ENCODE assay signal across 35 cellular contexts in the genomic region with DNA sequence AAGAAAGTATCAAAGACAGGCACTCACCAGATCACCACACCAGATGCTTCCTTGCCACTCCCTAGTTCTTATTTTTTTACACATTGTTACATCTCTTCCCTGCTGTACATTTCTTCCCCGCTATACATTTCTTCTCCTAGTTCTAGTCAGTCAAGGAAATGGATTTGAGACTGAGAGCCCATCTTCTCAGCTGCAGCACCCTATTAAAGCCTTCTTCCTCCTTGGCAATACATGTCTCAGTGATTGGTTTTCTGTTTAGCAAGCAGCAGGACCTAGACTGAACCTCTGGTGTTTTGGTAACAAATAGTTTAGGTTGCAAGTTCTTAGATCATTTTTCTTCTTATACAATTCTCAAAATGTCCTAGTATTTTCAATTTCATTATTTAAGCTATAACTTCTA. TPM values are rescaled to one million over a fixed set of nuclear protein-coding genes. Genes with fewer than 3 reads are reported as not detected.
DNase-seq lines count a peak whose midpoint lies in the region; ATAC-seq, FAIRE-seq and TF ChIP-seq lines count a peak whose summit lies in the region.
"Had no signal": no experiment of that assay in that cellular context is flagged by ENCODE, and none has a peak within 500 bp of the region (broad histone marks: within the 10 kb centered on the region; RNA-seq: fewer than 3 reads in every experiment).

No MANE protein-coding gene starts in this region.

- no peaks in the 10 kb centered on the region for H3K4me1 Mint-ChIP-seq in GM23338
- no peaks in the 10 kb centered on the region for H3K4me1 Mint-ChIP-seq in immature natural killer cell
- H3K4me1 Mint-ChIP-seq: B cell; CD14-positive monocyte; CD4-positive, alpha-beta memory T cell; CD4-positive, CD25-positive, alpha-beta regulatory T cell; CD8-positive, alpha-beta memory T cell had no signal

- 0% methylated on average over 1 of the region's 1 CpG for WGBS in HepG2 (ENCODE audit: low lambda C conversion rate)
- 86% methylated on average over 1 of the region's 1 CpG for WGBS in right lobe of liver (ENCODE audit: insufficient coverage, low coverage, low lambda C conversion rate, missing lambda C conversion rate)
- WGBS in K562 (ENCODE audit: insufficient coverage, low coverage, missing lambda C conversion rate): 6% methylated on average over 1 of the region's 1 CpG

- H3K4me1 ChIP-seq in HepG2 (ENCODE audit: insufficient read depth, low read length): no peaks in the 10 kb centered on the region
- peaks cover 0 to 6% (median 0%) of the 10 kb centered on the region in 4 donors for H3K4me1 ChIP-seq in right lobe of liver
- no peaks in the 10 kb centered on the region for H3K4me1 ChIP-seq in GM23338 (ENCODE audit: insufficient read depth)
- H3K4me1 ChIP-seq in K562 (replicated peaks in 1 of 2; ENCODE audit: control insufficient read depth in 2 of 2, insufficient read depth in 2 of 2, low read length in 2 of 2): no peaks in the 10 kb centered on the region
- H3K4me1 ChIP-seq: A549; BE2C; BLaER1; BLaER1 treated with 17β-estradiol and CSF1 and Interleukin-3, amounts not matched to agents 10 nM and 100 nM; Caco-2 had no signal

- no peak for ATAC-seq in HepG2
- ATAC-seq in right lobe of liver: no peak
- ATAC-seq in GM23338: no peak
- no peak for ATAC-seq in K562
- ATAC-seq: A549; CD8-positive, alpha-beta T cell had no signal

- H3K36me3 ChIP-seq in HepG2 (replicated peaks in 1 of 2; ENCODE audit: control insufficient read depth in 1 of 2, insufficient read depth in 2 of 2, low read length in 2 of 2) (no peaks in the 10 kb centered on the region), right lobe of liver (no peaks in the 10 kb centered on the region), GM23338 (ENCODE audit: insufficient read depth) (no peaks in the 10 kb centered on the region), K562 (ENCODE audit: control insufficient read depth, insufficient read depth, low read length) (no peaks in the 10 kb centered on the region)
- H3K36me3 ChIP-seq: BE2C; BLaER1; BLaER1 treated with 17β-estradiol and CSF1 and Interleukin-3, amounts not matched to agents 10 nM and 100 nM had no signal

- FAIRE-seq in HepG2 (lab: Jason Lieb, UNC) (no peak), K562 (lab: Jason Lieb, UNC) (no peak)
- FAIRE-seq: A204.1, A549, D721Med had no signal

- H3K9me1 ChIP-seq in K562 (ENCODE audit: control insufficient read depth, insufficient read depth, low read length): no peaks in the 10 kb centered on the region

- no peaks in the 10 kb centered on the region for H3K9me2 ChIP-seq in GM23338 (ENCODE audit: insufficient read depth)

- H4K20me1 ChIP-seq in HepG2 (ENCODE audit: insufficient read depth, low read length) (no peaks in the 10 kb centered on the region), GM23338 (replicated peaks; ENCODE audit: insufficient read depth) (no peaks in the 10 kb centered on the region), K562 (replicated peaks; ENCODE audit: control insufficient read depth, insufficient read depth, low read length) (no peaks in the 10 kb centered on the region)
- H4K20me1 ChIP-seq: BLaER1; BLaER1 treated with 17β-estradiol and CSF1 and Interleukin-3, amounts not matched to agents 10 nM and 100 nM had no signal

- H3K9me3 Mint-ChIP-seq in GM23338: peaks cover 6% of the 10 kb centered on the region
- H3K9me3 Mint-ChIP-seq in immature natural killer cell: no peaks in the 10 kb centered on the region

- H3K36me3 Mint-ChIP-seq in GM23338 (ENCODE audit: low read depth) (no peaks in the 10 kb centered on the region), immature natural killer cell (no peaks in the 10 kb centered on the region)
- H3K36me3 Mint-ChIP-seq: CD14-positive monocyte; CD4-positive, alpha-beta memory T cell; CD4-positive, CD25-positive, alpha-beta regulatory T cell; CD8-positive, alpha-beta memory T cell; CD8-positive, alpha-beta T cell had no signal

- H3K9me3 ChIP-seq in HepG2 (ENCODE audit: low read length) (no peaks in the 10 kb centered on the region), right lobe of liver (no peaks in the 10 kb centered on the region), K562 (replicated peaks; ENCODE audit: control insufficient read depth, insufficient read depth, low read depth, low read length) (no peaks in the 10 kb centered on the region)
- H3K9me3 ChIP-seq: A549, BE2C had no signal

- TF ChIP-seq POLR2A in HepG2 (IDR thresholded peaks at IDR 0.05; ENCODE audit: insufficient read depth in 1 of 2, low read depth in 2 of 2, low read length in 2 of 2) (no peak), right lobe of liver (IDR thresholded peaks at IDR 0.05) (no peak), K562 (conservative IDR thresholded peaks at IDR 0.05) (no peak)

- H3K79me2 ChIP-seq in HepG2 (ENCODE audit: insufficient read depth, low read length) (no peaks in the 10 kb centered on the region), GM23338 (replicated peaks; ENCODE audit: insufficient read depth) (no peaks in the 10 kb centered on the region), K562 (ENCODE audit: control insufficient read depth, insufficient read depth, low read length) (no peaks in the 10 kb centered on the region)

- H3K27ac Mint-ChIP-seq in GM23338: no peak overlapping the region
- no peak overlapping the region for H3K27ac Mint-ChIP-seq in immature natural killer cell
- H3K27ac Mint-ChIP-seq: B cell; CD14-positive monocyte; CD4-positive, alpha-beta memory T cell; CD4-positive, alpha-beta T cell; CD4-positive, CD25-positive, alpha-beta regulatory T cell; CD8-positive, alpha-beta memory T cell; CD8-positive, alpha-beta T cell had no signal

- H3K4me3 Mint-ChIP-seq in GM23338 (no peak overlapping the region), immature natural killer cell (no peak overlapping the region)
- H3K4me3 Mint-ChIP-seq: B cell; CD14-positive monocyte; CD4-positive, alpha-beta memory T cell; CD4-positive, alpha-beta T cell; CD4-positive, CD25-positive, alpha-beta regulatory T cell; CD8-positive, alpha-beta memory T cell; CD8-positive, alpha-beta T cell had no signal

- no peak overlapping the region for H3K4me3 ChIP-seq in HepG2 (replicated peaks in 1 of 3; ENCODE audit: insufficient read depth in 1 of 3, low read depth in 2 of 3, low read length in 3 of 3)
- H3K4me3 ChIP-seq in right lobe of liver: no peak overlapping the region
- no peak overlapping the region for H3K4me3 ChIP-seq in GM23338
- no peak overlapping the region for H3K4me3 ChIP-seq in K562
- H3K4me3 ChIP-seq: A549; BLaER1; BLaER1 treated with 17β-estradiol and CSF1 and Interleukin-3, amounts not matched to agents 10 nM and 100 nM had no signal

- H3K27me3 Mint-ChIP-seq in GM23338 (ENCODE audit: insufficient read depth, low read depth, poor library complexity) (no peaks in the 10 kb centered on the region), immature natural killer cell (ENCODE audit: low read depth in 3 of 3) (peaks cover 0 to 4% (median 0%) of the 10 kb centered on the region in 3 donors)

- H3K4me2 ChIP-seq in HepG2 (ENCODE audit: low read depth, low read length) (no peak overlapping the region), GM23338 (no peak overlapping the region), K562 (ENCODE audit: insufficient read depth, low read length) (no peak overlapping the region)
- H3K4me2 ChIP-seq: A549; BLaER1; BLaER1 treated with 17β-estradiol and CSF1 and Interleukin-3, amounts not matched to agents 10 nM and 100 nM had no signal

- H3F3A ChIP-seq in GM23338 (replicated peaks; ENCODE audit: low read depth): no peaks in the 10 kb centered on the region

- in situ Hi-C loops in HepG2 (cut with HindIII; ENCODE audit: extremely low pct_ligation_motif_present, low pct_unique_long_range_greater_than_20kb) (loop anchor here (25.0 kb wide), 1 partner anchor 582 kb away; a partner anchor contains a TSS), K562 (cut with MboI) (no loop called here)

- intact Hi-C loops in HepG2 (cut with micrococcal nuclease; ENCODE audit: unreplicated experiment) (no loop called here), right lobe of liver (cut with DNase I) (no loop called here), K562 (cut with micrococcal nuclease) (no loop called here)

- POLR2A ChIA-PET in HepG2 (lab: Yijun Ruan, JAX) (no interaction called here), K562 (lab: Yijun Ruan, JAX) (interaction anchor here (0.6 kb wide), 2 partner anchors 156 to 762 kb away, joined by 3 read pairs; no protein-coding TSS in a partner anchor)

- no peak for TF ChIP-seq RAD21 in HepG2 (CRISPR knock-in tag; IDR thresholded peaks at IDR 0.05)
- TF ChIP-seq RAD21 in K562 (CRISPR knock-in tag; conservative IDR thresholded peaks at IDR 0.05 in 1 of 2, IDR thresholded peaks at IDR 0.05 in 1 of 2): no peak

- H3K27me3 ChIP-seq in HepG2 (ENCODE audit: control insufficient read depth in 1 of 2, insufficient read depth in 2 of 2, low read length in 2 of 2): no peaks in the 10 kb centered on the region; a peak in 1 of 5 replicates
- H3K27me3 ChIP-seq in right lobe of liver: no peaks in the 10 kb centered on the region
- H3K27me3 ChIP-seq in GM23338 (ENCODE audit: insufficient read depth): no peaks in the 10 kb centered on the region
- no peaks in the 10 kb centered on the region; a peak in 1 of 5 replicates for H3K27me3 ChIP-seq in K562 (ENCODE audit: control insufficient read depth in 2 of 2, insufficient read depth in 2 of 2, low read length in 2 of 2)
- H3K27me3 ChIP-seq: BE2C; BLaER1; BLaER1 treated with 17β-estradiol and CSF1 and Interleukin-3, amounts not matched to agents 10 nM and 100 nM had no signal

- H3K9ac ChIP-seq in HepG2 (ENCODE audit: insufficient read depth, low read depth, low read length) (no peak overlapping the region), K562 (ENCODE audit: insufficient read depth in 1 of 2, low read depth in 2 of 2, low read length in 2 of 2) (no peak overlapping the region)
- H3K9ac ChIP-seq: BLaER1; BLaER1 treated with 17β-estradiol and CSF1 and Interleukin-3, amounts not matched to agents 10 nM and 100 nM had no signal

- BruUV-seq in HepG2 (replicated peaks; lab: Mats Ljungman, UMichigan): no TSS peak
- no TSS peak for BruUV-seq in K562 (replicated peaks; lab: Mats Ljungman, UMichigan)

- TF ChIP-seq CTCF in HepG2 (CRISPR knock-in tag; IDR thresholded peaks at IDR 0.05) (no peak), right lobe of liver (IDR thresholded peaks at IDR 0.05) (no peak), GM23338 (conservative IDR thresholded peaks at IDR 0.05; ENCODE audit: low read depth in 2 of 2) (no peak), K562 (IDR thresholded peaks at IDR 0.05 in 2 of 3, conservative IDR thresholded peaks at IDR 0.05 in 1 of 3; ENCODE audit: insufficient read depth in 2 of 3, low read depth in 1 of 3, low read length in 3 of 3) (no peak)

- CTCF ChIA-PET in HepG2 (lab: Yijun Ruan, JAX; ENCODE audit: low intra/inter-chr PET ratio, low total read pairs) (no interaction called here), K562 (lab: Yijun Ruan, JAX; ENCODE audit: low intra/inter-chr PET ratio) (no interaction called here)

- TF ChIP-seq EP300 in HepG2 (IDR thresholded peaks at IDR 0.05; ENCODE audit: low read depth in 2 of 2, low read length in 2 of 2) (no peak), HepG2 (CRISPR knock-in tag; IDR thresholded peaks at IDR 0.05; ENCODE audit: borderline replicate concordance) (no peak), K562 (IDR thresholded peaks at IDR 0.05; ENCODE audit: low read length) (no peak)

- DNase-seq in HepG2 (ENCODE audit: low spot score) (no peak), right lobe of liver (no peak), GM23338 (ENCODE audit: low spot score) (no peak), K562 (ENCODE audit: extremely low read depth in 1 of 4, low spot score in 3 of 4) (no peak), superior temporal gyrus (ENCODE audit: extremely low spot score) (no peak), immature natural killer cell (no peak)
- DNase-seq: 8988T; ACHN; AML-193; BE2C; C1 segment of cervical spinal cord; Caco-2; Calu3; CD4-positive, alpha-beta memory T cell; CD4-positive, alpha-beta T cell; CD4-positive, CD25-positive, alpha-beta regulatory T cell; CD8-positive, alpha-beta memory T cell; CD8-positive, alpha-beta T cell; COR-L47; DMS 273 treated with DMSO at 0.1 percent for 48 hours; DMS153; DMS53; DMS79; DMS79 treated with DMSO at 0.1 percent for 48 hours; DND-41; EL had no signal

- H3K27ac ChIP-seq in HepG2 (ENCODE audit: extremely low read length, insufficient read depth, low read length): no peak overlapping the region
- H3K27ac ChIP-seq in right lobe of liver: no peak overlapping the region
- no peak overlapping the region for H3K27ac ChIP-seq in GM23338 (ENCODE audit: low read depth)
- no peak overlapping the region for H3K27ac ChIP-seq in K562 (ENCODE audit: extremely low read depth, low read depth, low read length)
- H3K27ac ChIP-seq: 22Rv1; A549; BLaER1; BLaER1 treated with 17β-estradiol and CSF1 and Interleukin-3, amounts not matched to agents 10 nM and 100 nM; C4-2B had no signal

- no peak overlapping the region for H2AFZ ChIP-seq in HepG2 (ENCODE audit: low read length)
- H2AFZ ChIP-seq in GM23338: no peak overlapping the region
- H2AFZ ChIP-seq in K562 (ENCODE audit: low read depth, low read length): no peak overlapping the region

RNA-seq across cellular contexts. Expression of a gene that starts 35.3 kb away (rescaled TPM):
- 11.7 and 18.4 TPM in 2 replicates for total RNA-seq in HepG2 (2016; rRNA removed; fragmentation: Illumina TruSeq; extraction: Trizol)
- total RNA-seq in HepG2 (2016; cell fraction: cytosol; rRNA removed; fragmentation: Illumina TruSeq; extraction: Trizol; ENCODE audit: low read depth): 29.5 and 30.8 TPM in 2 replicates
- total RNA-seq in HepG2 (2016; cell fraction: insoluble cytoplasmic fraction; rRNA removed; fragmentation: Illumina TruSeq; extraction: Trizol): 12.4 and 16.0 TPM in 2 replicates
- total RNA-seq in HepG2 (2016; cell fraction: membrane; rRNA removed; fragmentation: Illumina TruSeq; extraction: Trizol): 21.3 and 27.0 TPM in 2 replicates
- total RNA-seq in HepG2 (2016; cell fraction: nucleus; rRNA removed; fragmentation: Illumina TruSeq; extraction: Trizol): 10.2 and 11.7 TPM in 2 replicates
- polyA plus RNA-seq in HepG2 (2011; rRNA removed): 2.6 and 2.8 TPM in 2 replicates
- polyA plus RNA-seq in HepG2 (2011; cell fraction: cytosol; rRNA removed): 1.7 and 3.5 TPM in 2 replicates
- 1.6 TPM in 2 replicates for polyA plus RNA-seq in HepG2 (2011; cell fraction: nucleus; rRNA removed)
- 7.8 and 8.3 TPM in 2 replicates for polyA plus RNA-seq in HepG2 (2012)
- 0.57 and 0.74 TPM in 2 replicates for polyA plus RNA-seq in HepG2 (2016; cell fraction: cytosol; fragmentation: Illumina TruSeq; extraction: Trizol; ENCODE audit: low read depth)
- polyA plus RNA-seq in HepG2 (2016; cell fraction: insoluble cytoplasmic fraction; fragmentation: Illumina TruSeq; extraction: Trizol; ENCODE audit: low read depth): 13.1 and 14.9 TPM in 2 replicates
- 2.8 and 3.1 TPM in 2 replicates for polyA plus RNA-seq in HepG2 (2016; cell fraction: membrane; fragmentation: Illumina TruSeq; extraction: Trizol; ENCODE audit: low read depth)
- 6.6 and 6.7 TPM in 2 replicates for polyA plus RNA-seq in HepG2 (2016; cell fraction: nucleus; fragmentation: Illumina TruSeq; extraction: Trizol; ENCODE audit: insufficient read depth, low read depth)
- 6.6 and 12.6 TPM in 2 replicates for polyA minus RNA-seq in HepG2 (2011; rRNA and poly(A)+ RNA removed; ENCODE audit: low replicate concordance)
- polyA minus RNA-seq in HepG2 (2011; cell fraction: cytosol; rRNA and poly(A)+ RNA removed): 8.1 and 10.3 TPM in 2 replicates
- 12.7 and 12.9 TPM in 2 replicates for polyA minus RNA-seq in HepG2 (2011; cell fraction: nucleus; rRNA and poly(A)+ RNA removed)
- total RNA-seq in right lobe of liver: 1 to 10 TPM; 5.5 to 9.6 (median 7.2) TPM
- 4.6 and 7.2 TPM in 2 replicates for total RNA-seq in GM23338 (2014; rRNA removed; shearing (Covaris generic))
- 2.9 and 3.3 TPM in 2 replicates for polyA plus RNA-seq in GM23338 (2016; fragmentation: Nextera tagmentation; extraction: Ambion mirVana)
- 12.2 and 27.8 TPM in 2 replicates for total RNA-seq in K562 (2011; cell fraction: chromatin; rRNA removed; ENCODE audit: low replicate concordance)
- total RNA-seq in K562 (2011; cell fraction: nucleolus; rRNA removed): 8.3 TPM in 2 replicates
- 12.0 and 23.4 TPM in 2 replicates for total RNA-seq in K562 (2011; cell fraction: nucleoplasm; rRNA removed)
- total RNA-seq in K562 (2014; rRNA removed): 9.7 and 15.0 TPM in 2 replicates
- 25.3 and 29.2 TPM in 2 replicates for total RNA-seq in K562 (2014; rRNA removed; fragmentation: Illumina TruSeq; extraction: Trizol)
- 21.8 and 23.0 TPM in 2 replicates for total RNA-seq in K562 (2015; rRNA removed; fragmentation: Illumina TruSeq; extraction: Trizol)
- total RNA-seq in K562 (2021): 16.8 and 18.2 TPM in 2 replicates
- 10.6 and 15.7 TPM in 2 replicates for polyA plus RNA-seq in K562 (2011; rRNA removed)
- 3.0 and 8.9 TPM in 2 replicates for polyA plus RNA-seq in K562 (2011; cell fraction: cytosol; rRNA removed)
- 3.3 and 3.6 TPM in 2 replicates for polyA plus RNA-seq in K562 (2011; cell fraction: nucleus; rRNA removed)
- 8.6 and 16.8 TPM in 2 replicates for polyA plus RNA-seq in K562 (2012)
- 18.7 and 20.4 TPM in 2 replicates for polyA plus RNA-seq in K562 (2014; fragmentation: Illumina TruSeq; extraction: Trizol)
- 10 to 100 TPM in 1 of 2 experiments, 1 to 10 TPM in 1; 8.7 to 10.5 TPM for polyA plus RNA-seq in K562 (2014; fragmentation: Nextera tagmentation; extraction: Ambion mirVana)
- polyA plus RNA-seq in K562 (2014; rRNA removed): 13.0 and 13.2 TPM in 2 replicates
- polyA minus RNA-seq in K562 (2011; rRNA and poly(A)+ RNA removed): 90.7 and 108 TPM in 2 replicates
- polyA minus RNA-seq in K562 (2011; cell fraction: cytosol; rRNA and poly(A)+ RNA removed): 18.0 and 24.5 TPM in 2 replicates
- polyA minus RNA-seq in K562 (2011; cell fraction: nucleus; rRNA and poly(A)+ RNA removed): 12.4 and 17.0 TPM in 2 replicates
- polyA plus RNA-seq in immature natural killer cell: 10 to 100 TPM in 2 of 3 donors, 1 to 10 TPM in 1; 9.0 to 11.1 (median 10.3) TPM
